ENCODE assay signal across 24 cellular contexts in the genomic region with DNA sequence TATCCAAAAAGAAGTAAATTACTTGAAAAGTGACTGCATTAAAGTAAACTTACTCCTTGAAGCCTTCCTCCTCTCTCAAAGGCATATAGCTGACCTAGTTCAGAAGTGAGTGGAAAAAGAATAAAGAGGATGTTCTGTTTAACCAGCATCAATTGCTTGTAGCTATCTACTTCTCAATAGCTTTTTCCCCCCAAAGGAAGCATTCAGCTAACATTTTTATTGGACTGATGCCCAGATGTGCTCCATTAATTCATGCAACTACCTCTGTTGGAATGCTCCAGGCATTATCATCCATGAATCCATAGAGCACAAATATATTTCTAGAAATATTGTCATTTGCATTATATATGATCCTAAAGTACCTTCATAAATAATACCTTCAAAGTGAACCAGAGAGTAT.
"Had no signal": no experiment of that assay in that cellular context is flagged by ENCODE, and none has a peak within 500 bp of the region (broad histone marks: within the 10 kb centered on the region; RNA-seq: fewer than 3 reads in every experiment).

No MANE protein-coding gene starts in this region.

- H3K36me3 ChIP-seq: gastrocnemius medialis, left ventricle myocardium inferior, stomach, suprapubic skin, tibial nerve had no signal

- H3K4me1 ChIP-seq: gastrocnemius medialis, left ventricle myocardium inferior, stomach, suprapubic skin, tibial nerve had no signal

- H3K4me3 ChIP-seq: gastrocnemius medialis, left ventricle myocardium inferior, smooth muscle cell, stomach, suprapubic skin, tibial nerve had no signal

- H3K9me3 Mint-ChIP-seq: activated CD4-positive, alpha-beta memory T cell treated with anti-CD3 and anti-CD28 coated beads, Interleukin-2, amount 10 ng/mL, durations not matched to agents 7 days and 5 days; activated naive CD4-positive, alpha-beta T cell treated with anti-CD3 and anti-CD28 coated beads, Interleukin-2, amount 10 ng/mL, durations not matched to agents 7 days and 5 days; activated T-cell treated with anti-CD3 and anti-CD28 coated beads, Interleukin-2, amount 50 U/mL, for 72 hours; brain; stimulated activated memory B cell treated with anti-CD40 and anti-IgM and Interleukin-4, amounts not matched to agents 10 μg/mL and 1 μg/mL and 100 μg/mL, for 72 hours had no signal

- H3K4me3 Mint-ChIP-seq: activated CD4-positive, alpha-beta memory T cell treated with anti-CD3 and anti-CD28 coated beads, Interleukin-2, amount 10 ng/mL, durations not matched to agents 7 days and 5 days; activated naive CD4-positive, alpha-beta T cell treated with anti-CD3 and anti-CD28 coated beads, Interleukin-2, amount 10 ng/mL, durations not matched to agents 7 days and 5 days; activated T-cell treated with anti-CD3 and anti-CD28 coated beads, Interleukin-2, amount 50 U/mL, for 72 hours; brain; natural killer cell; stimulated activated memory B cell treated with anti-CD40 and anti-IgM and Interleukin-4, amounts not matched to agents 10 μg/mL and 1 μg/mL and 100 μg/mL, for 72 hours had no signal

- H3K27me3 ChIP-seq: gastrocnemius medialis, stomach, suprapubic skin, tibial nerve had no signal

- H3K27me3 Mint-ChIP-seq: activated CD4-positive, alpha-beta memory T cell treated with anti-CD3 and anti-CD28 coated beads, Interleukin-2, amount 10 ng/mL, durations not matched to agents 7 days and 5 days; activated naive CD4-positive, alpha-beta T cell treated with anti-CD3 and anti-CD28 coated beads, Interleukin-2, amount 10 ng/mL, durations not matched to agents 7 days and 5 days; stimulated activated memory B cell treated with anti-CD40 and anti-IgM and Interleukin-4, amounts not matched to agents 10 μg/mL and 1 μg/mL and 100 μg/mL, for 72 hours had no signal

- H3K9me3 ChIP-seq: gastrocnemius medialis, left ventricle myocardium inferior, stomach, suprapubic skin, tibial nerve had no signal

- H3K4me2 ChIP-seq: smooth muscle cell had no signal

- H3K36me3 Mint-ChIP-seq: activated naive CD4-positive, alpha-beta T cell treated with anti-CD3 and anti-CD28 coated beads, Interleukin-2, amount 10 ng/mL, durations not matched to agents 7 days and 5 days; brain; natural killer cell; stimulated activated memory B cell treated with anti-CD40 and anti-IgM and Interleukin-4, amounts not matched to agents 10 μg/mL and 1 μg/mL and 100 μg/mL, for 72 hours had no signal

- DNase-seq: activated CD4-positive, alpha-beta memory T cell treated with anti-CD3 and anti-CD28 coated beads, Interleukin-2, amount 10 ng/mL, durations not matched to agents 7 days and 5 days; activated CD4-positive, alpha-beta T cell treated with anti-CD3 and anti-CD28 coated beads for 48 hours; activated CD4-positive, CD25-positive, alpha-beta regulatory T cell; activated effector memory CD4-positive, alpha-beta T cell treated with Interleukin-2 at 50 U/mL for 16 hours; activated naive CD4-positive, alpha-beta T cell treated with anti-CD3 and anti-CD28 coated beads, Interleukin-2, amount 10 ng/mL, durations not matched to agents 7 days and 5 days; activated T-cell treated with anti-CD3 and anti-CD28 coated beads, Interleukin-2, amount 50 U/mL, for 72 hours; amygdala; effector memory CD4-positive, alpha-beta T cell; gastrocnemius medialis; hippocampal formation; kidney glomerular epithelial cell; left ventricle myocardium inferior; midbrain; natural killer cell; stimulated activated CD4-positive, alpha-beta T cell treated with anti-CD3 and anti-CD28 coated beads, Interleukin-15, amount 100 ng/mL, for 24 hours; stomach; T1000 had no signal

- H3K27ac ChIP-seq: gastrocnemius medialis, left ventricle myocardium inferior, stomach, suprapubic skin, tibial nerve had no signal

- ATAC-seq: activated T-cell treated with anti-CD3 and anti-CD28 coated beads, Interleukin-2, amount 50 U/mL, for 72 hours; esophagus mucosa; gastrocnemius medialis; natural killer cell; sciatic nerve; stimulated activated memory B cell treated with anti-CD40 and anti-IgM and Interleukin-4, amounts not matched to agents 10 μg/mL and 1 μg/mL and 100 μg/mL, for 72 hours had no signal

- H3K27ac Mint-ChIP-seq: activated CD4-positive, alpha-beta memory T cell treated with anti-CD3 and anti-CD28 coated beads, Interleukin-2, amount 10 ng/mL, durations not matched to agents 7 days and 5 days; activated naive CD4-positive, alpha-beta T cell treated with anti-CD3 and anti-CD28 coated beads, Interleukin-2, amount 10 ng/mL, durations not matched to agents 7 days and 5 days; activated T-cell treated with anti-CD3 and anti-CD28 coated beads, Interleukin-2, amount 50 U/mL, for 72 hours; brain; natural killer cell; stimulated activated memory B cell treated with anti-CD40 and anti-IgM and Interleukin-4, amounts not matched to agents 10 μg/mL and 1 μg/mL and 100 μg/mL, for 72 hours had no signal

- H3K4me1 Mint-ChIP-seq: activated CD4-positive, alpha-beta memory T cell treated with anti-CD3 and anti-CD28 coated beads, Interleukin-2, amount 10 ng/mL, durations not matched to agents 7 days and 5 days; activated naive CD4-positive, alpha-beta T cell treated with anti-CD3 and anti-CD28 coated beads, Interleukin-2, amount 10 ng/mL, durations not matched to agents 7 days and 5 days; brain; natural killer cell; stimulated activated memory B cell treated with anti-CD40 and anti-IgM and Interleukin-4, amounts not matched to agents 10 μg/mL and 1 μg/mL and 100 μg/mL, for 72 hours had no signal
